ENCODE assay signal across 26 cellular contexts in the genomic region with DNA sequence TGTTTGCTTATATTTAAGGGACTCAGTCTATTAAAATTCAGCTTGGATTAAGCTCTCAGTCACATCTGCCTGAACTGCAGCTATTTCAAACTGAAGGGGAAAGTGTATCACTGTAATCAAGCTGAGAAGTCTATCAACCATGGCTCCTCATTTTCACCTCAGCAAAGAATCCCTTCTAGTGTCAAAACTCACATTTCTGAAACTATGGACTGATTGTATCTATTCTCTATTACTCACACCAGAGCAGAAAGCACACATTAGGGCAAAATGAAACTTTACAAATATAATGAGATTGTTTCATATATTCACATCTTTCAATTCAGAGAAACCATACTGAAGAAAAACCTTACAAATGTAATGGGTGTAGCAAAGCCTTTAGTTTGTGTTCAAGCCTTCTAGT. TPM values are rescaled to one million over a fixed set of nuclear protein-coding genes. Genes with fewer than 3 reads are reported as not detected.
DNase-seq lines count a peak whose midpoint lies in the region; ATAC-seq and TF ChIP-seq lines count a peak whose summit lies in the region.
"Had no signal": no experiment of that assay in that cellular context is flagged by ENCODE, and none has a peak within 500 bp of the region (broad histone marks: within the 10 kb centered on the region; RNA-seq: fewer than 3 reads in every experiment).

No MANE protein-coding gene starts in this region.

- TF ChIP-seq CTCF in CD4-positive, alpha-beta T cell (IDR thresholded peaks at IDR 0.05): no peak

- no peak overlapping the region for H3K27ac ChIP-seq in CD4-positive, alpha-beta T cell (ENCODE audit: low read depth, low read length)
- no peak overlapping the region for H3K27ac ChIP-seq in mesendoderm (ENCODE audit: low read depth, low read length)
- H3K27ac ChIP-seq: A549, KMS-11, SJSA1 had no signal

- CTCF ChIA-PET in CD4-positive, alpha-beta T cell (lab: Charles Lee): interaction anchor here (1.0 kb wide), 1 partner anchor 12 kb away, joined by 3 read pairs; no protein-coding TSS in a partner anchor
- CTCF ChIA-PET in T-cell (lab: Charles Lee): no interaction called here

- H3K36me3 ChIP-seq in mesendoderm (ENCODE audit: control insufficient read depth, insufficient read depth, low read length): no peaks in the 10 kb centered on the region
- H3K36me3 ChIP-seq: SJSA1 had no signal

- no peaks in the 10 kb centered on the region for H3K27me3 ChIP-seq in CD4-positive, alpha-beta T cell (ENCODE audit: control insufficient read depth, insufficient read depth, low read length)
- H3K27me3 ChIP-seq in mesendoderm (ENCODE audit: insufficient read depth, low read length, poor library complexity): no peaks in the 10 kb centered on the region
- H3K27me3 ChIP-seq: SJSA1 had no signal

- H3K9me3 Mint-ChIP-seq in activated T-cell treated with anti-CD3 and anti-CD28 coated beads, Interleukin-2, amount 50 U/mL, for 4 hours: peaks cover 14% of the 10 kb centered on the region
- peaks cover 7% of the 10 kb centered on the region for H3K9me3 Mint-ChIP-seq in CD4-positive, alpha-beta T cell
- H3K9me3 Mint-ChIP-seq in T-cell: peaks cover 5 to 15% (median 7%) of the 10 kb centered on the region in 3 donors

- no peak for DNase-seq in activated T-cell treated with anti-CD3 and anti-CD28 coated beads, Interleukin-2, amount 50 U/mL, for 4 hours
- DNase-seq in activated T-cell treated with anti-CD3 and anti-CD28 coated beads, Interleukin-2, amount 50 U/mL, for 48 hours: no peak
- DNase-seq in CD4-positive, alpha-beta T cell: no peak
- no peak for DNase-seq in T-cell
- DNase-seq in mesendoderm: peak; percentile 7
- DNase-seq in NCI-H2227 (lab: John Stamatoyannopoulos, UW; ENCODE audit: unreplicated experiment): no peak
- DNase-seq: C1 segment of cervical spinal cord; Calu3; CD8-positive, alpha-beta memory T cell; DMS79 treated with DMSO at 0.1 percent for 48 hours; IMR-90; NCI-H1048; NCI-H1417; NCI-H1694; NCI-H2081; NCI-H226; NCI-H510A; NCI-H69; Right ventricle myocardium superior; RPMI8226 had no signal

- H3K9me3 ChIP-seq in CD4-positive, alpha-beta T cell (ENCODE audit: control insufficient read depth, low read length): no peaks in the 10 kb centered on the region
- H3K9me3 ChIP-seq: SJSA1 had no signal

- H3K4me3 ChIP-seq in mesendoderm (ENCODE audit: low read length): no peak overlapping the region
- H3K4me3 ChIP-seq: A549, SJSA1 had no signal

- H2BK5ac ChIP-seq in mesendoderm (ENCODE audit: low read length): no peak overlapping the region

- H2BK120ac ChIP-seq in mesendoderm (ENCODE audit: low read depth, low read length): no peak overlapping the region

- no peak overlapping the region for H2BK15ac ChIP-seq in mesendoderm (replicated peaks; ENCODE audit: low read depth)

- H3K27ac Mint-ChIP-seq in CD4-positive, alpha-beta T cell: peak overlapping the region; percentile 8
- H3K27ac Mint-ChIP-seq in T-cell: peak overlapping the region; percentile 71 to 78
- H3K27ac Mint-ChIP-seq: CD8-positive, alpha-beta memory T cell had no signal

- H3K36me3 Mint-ChIP-seq in activated T-cell treated with anti-CD3 and anti-CD28 coated beads, Interleukin-2, amount 50 U/mL, for 4 hours (ENCODE audit: insufficient read depth): no peaks in the 10 kb centered on the region
- peaks cover 12% of the 10 kb centered on the region for H3K36me3 Mint-ChIP-seq in CD4-positive, alpha-beta T cell (ENCODE audit: low read depth)
- H3K36me3 Mint-ChIP-seq in T-cell: no peaks in the 10 kb centered on the region

- H3K4ac ChIP-seq in mesendoderm (ENCODE audit: low read depth, low read length): no peak overlapping the region

- no peak overlapping the region for H3K4me2 ChIP-seq in mesendoderm (ENCODE audit: low read length)
- H3K4me2 ChIP-seq: A549, KMS-11 had no signal

- H3K79me1 ChIP-seq in mesendoderm (ENCODE audit: low read length): no peaks in the 10 kb centered on the region

- intact Hi-C loops in CD4-positive, alpha-beta T cell (cut with DNase I, micrococcal nuclease): no loop called here

- no peak overlapping the region for H3K4me3 Mint-ChIP-seq in activated T-cell treated with anti-CD3 and anti-CD28 coated beads, Interleukin-2, amount 50 U/mL, for 4 hours
- no peak overlapping the region for H3K4me3 Mint-ChIP-seq in CD4-positive, alpha-beta T cell
- peak overlapping the region in 1 of 3 donors; percentile 16 for H3K4me3 Mint-ChIP-seq in T-cell
- H3K4me3 Mint-ChIP-seq: CD8-positive, alpha-beta memory T cell had no signal

- H3K79me2 ChIP-seq in mesendoderm (ENCODE audit: control insufficient read depth, insufficient read depth, low read length): no peaks in the 10 kb centered on the region

- H2AK5ac ChIP-seq in mesendoderm (ENCODE audit: low read length): no peak overlapping the region

- no peak overlapping the region for H3K56ac ChIP-seq in mesendoderm (ENCODE audit: low read length)

- peaks cover 17% of the 10 kb centered on the region for H3K4me1 Mint-ChIP-seq in activated T-cell treated with anti-CD3 and anti-CD28 coated beads, Interleukin-2, amount 50 U/mL, for 4 hours (ENCODE audit: low read depth)
- H3K4me1 Mint-ChIP-seq in CD4-positive, alpha-beta T cell (ENCODE audit: low read depth): peaks cover 21% of the 10 kb centered on the region
- peaks cover 17 to 18% (median 17%) of the 10 kb centered on the region in 3 donors for H3K4me1 Mint-ChIP-seq in T-cell

- no peaks in the 10 kb centered on the region for H3K27me3 Mint-ChIP-seq in activated T-cell treated with anti-CD3 and anti-CD28 coated beads, Interleukin-2, amount 50 U/mL, for 4 hours (ENCODE audit: low read depth)
- no peaks in the 10 kb centered on the region for H3K27me3 Mint-ChIP-seq in CD4-positive, alpha-beta T cell
- H3K27me3 Mint-ChIP-seq in T-cell: no peaks in the 10 kb centered on the region
- H3K27me3 Mint-ChIP-seq: CD8-positive, alpha-beta memory T cell had no signal

- H3K9ac ChIP-seq in mesendoderm (ENCODE audit: low read length): no peak overlapping the region
- H3K9ac ChIP-seq: KMS-11 had no signal

- POLR2A ChIA-PET in CD4-positive, alpha-beta T cell (lab: Charles Lee): no interaction called here
- POLR2A ChIA-PET in T-cell (lab: Charles Lee): no interaction called here

- no peak overlapping the region for H4K5ac ChIP-seq in mesendoderm (ENCODE audit: low read length)

- no peak overlapping the region for H4K8ac ChIP-seq in mesendoderm (ENCODE audit: low read depth, low read length)

- peak; percentile 38 to 65 for ATAC-seq in activated T-cell treated with anti-CD3 and anti-CD28 coated beads, Interleukin-2, amount 50 U/mL, for 4 hours
- no peak for ATAC-seq in CD4-positive, alpha-beta T cell (ENCODE audit: poor library complexity)
- ATAC-seq in T-cell (replicated peaks in 1 of 4): no peak
- ATAC-seq in GM18867 (IDR thresholded peaks at IDR 0.05; ENCODE audit: unreplicated experiment): no peak
- ATAC-seq: A549, HCT116 had no signal

- H3K4me1 ChIP-seq in mesendoderm (ENCODE audit: control insufficient read depth, low read depth, low read length): no peaks in the 10 kb centered on the region
- H3K4me1 ChIP-seq: A549, SJSA1 had no signal

- H3K18ac ChIP-seq in mesendoderm (ENCODE audit: low read length): no peak overlapping the region

- no peak overlapping the region for H3K23ac ChIP-seq in mesendoderm (ENCODE audit: low read length)

RNA-seq across cellular contexts. Expression of a gene that starts 14.6 kb away (rescaled TPM):
- total RNA-seq in activated T-cell treated with anti-CD3 and anti-CD28 coated beads, Interleukin-2, amount 50 U/mL, for 4 hours: not detected
- total RNA-seq in CD4-positive, alpha-beta T cell: not detected
- not detected for total RNA-seq in T-cell
- polyA plus RNA-seq in mesendoderm (2013, experiment 1 of 2): not detected
- not detected for polyA plus RNA-seq in mesendoderm (2013, experiment 2 of 2)
- total RNA-seq: Calu3; CD8-positive, alpha-beta memory T cell; H4; IMR-90; Right ventricle myocardium superior; SJSA1 had no signal
- polyA plus RNA-seq: A549; CD8-positive, alpha-beta memory T cell; IMR-90 had no signal

Comparison
In these comparisons a context has a peak if more than half of its experiments do, and no peak if none do; other contexts are left out.
1. ATAC-seq: peak in activated T-cell treated with anti-CD3 and anti-CD28 coated beads, Interleukin-2, amount 50 U/mL, for 4 hours (2 of 2); none in CD4-positive, alpha-beta T cell (single experiment), T-cell (0 of 4) and GM18867 (single experiment).